ENCODE assay signal across 26 cellular contexts in genomic region chr9:6634441-6634840, GRCh38.
"Had no signal": no experiment of that assay in that cellular context is flagged by ENCODE, and none has a peak within 500 bp of the region (broad histone marks: within the 10 kb centered on the region; RNA-seq: fewer than 3 reads in every experiment).

No MANE protein-coding gene starts in this region.

- H3K27me3 ChIP-seq: breast epithelium, neural progenitor cell, tibial nerve had no signal

- H3K9ac ChIP-seq: neural progenitor cell had no signal

- H3K4me1 ChIP-seq: breast epithelium, left lung, lower lobe of right lung, tibial nerve had no signal

- DNase-seq: activated CD4-positive, alpha-beta T cell treated with anti-CD3 and anti-CD28 coated beads for 1 hour; activated CD4-positive, alpha-beta T cell treated with anti-CD3 and anti-CD28 coated beads, Interleukin-2, amount 50 U/mL, for 1 hour; activated CD8-positive, alpha-beta T cell treated with anti-CD3 and anti-CD28 coated beads for 36 hours; activated gamma-delta T cell treated with Interleukin-2 at 50 U/mL for 16 hours; activated T-cell treated with anti-CD3 and anti-CD28 coated beads, Interleukin-2, amount 50 U/mL, for 4 hours; central memory CD4-positive, alpha-beta T cell; left lung; lower lobe of right lung; mesendoderm; natural killer cell; occipital lobe; right cardiac atrium; stimulated activated CD4-positive, alpha-beta T cell treated with anti-CD3 and anti-CD28 coated beads, Interleukin-15, amount 100 ng/mL, for 24 hours; stimulated activated CD4-positive, alpha-beta T cell treated with anti-CD3 and anti-CD28 coated beads, Interleukin-2, amount 100 ng/mL, for 24 hours; stimulated activated naive CD4-positive, alpha-beta T cell; T-helper 2 cell had no signal

- H2AFZ ChIP-seq: neural progenitor cell had no signal

- FAIRE-seq: endothelial cell of umbilical vein, frontal cortex, islet of Langerhans, urothelium cell line had no signal

- H3K4me2 ChIP-seq: neural progenitor cell had no signal

- H3K4me3 ChIP-seq: breast epithelium, left lung, lower lobe of right lung, neural progenitor cell, tibial nerve had no signal

- H3K27ac ChIP-seq: breast epithelium, left lung, lower lobe of right lung, neural progenitor cell, tibial nerve had no signal

- H3K36me3 ChIP-seq: breast epithelium, left lung, lower lobe of right lung, neural progenitor cell, tibial nerve had no signal

- ATAC-seq: activated CD8-positive, alpha-beta T cell treated with anti-CD3 and anti-CD28 coated beads for 36 hours; activated naive CD4-positive, alpha-beta T cell treated with anti-CD3 and anti-CD28 coated beads, Interleukin-2, amount 50 U/mL, for 72 hours; activated T-cell treated with anti-CD3 and anti-CD28 coated beads, Interleukin-2, amount 50 U/mL, for 4 hours; activated T-helper 17 cell treated with anti-CD3 and anti-CD28 coated beads, Interleukin-2, amount 50 U/mL, for 72 hours; left lung; lower lobe of right lung; natural killer cell; right cardiac atrium; WTC11 had no signal

- H3K9me3 ChIP-seq: breast epithelium, left lung, lower lobe of right lung, tibial nerve had no signal
